Comparison of ENCODE assay signal across 9 cellular contexts in genomic region chr16:52976539-52977167, GRCh38.
DNase-seq lines count a peak whose midpoint lies in the region; ATAC-seq and TF ChIP-seq lines count a peak whose summit lies in the region.
"Had no signal": no experiment of that assay in that cellular context is flagged by ENCODE, and none has a peak within 500 bp of the region (broad histone marks: within the 10 kb centered on the region; RNA-seq: fewer than 3 reads in every experiment).

No MANE protein-coding gene starts in this region.

- H3K27me3 Mint-ChIP-seq in effector memory CD8-positive, alpha-beta T cell = peaks cover 48 to 78% of the 10 kb centered on the region in 2 donors

- H3K4me1 ChIP-seq in SK-N-SH (ENCODE audit: control insufficient read depth in 1 of 2, insufficient read depth in 2 of 2, low read depth in 1 of 2, low read length in 1 of 2) = no peaks in the 10 kb centered on the region
- H3K4me1 ChIP-seq: BLaER1 had no signal

- DNase-seq in NCI-H1092 treated with DMSO at 0.1 percent for 48 hours (lab: John Stamatoyannopoulos, UW) (peak; percentile 30), NCI-H1092 (lab: John Stamatoyannopoulos, UW) (no peak), HEK293T (ENCODE audit: extremely low spot score) (peak; percentile 42), SK-N-SH (peak; percentile 14), iPS-NIHi7 (ENCODE audit: extremely low spot score) (peak; percentile 69), SHP77 treated with DMSO at 0.1 percent for 48 hours (lab: John Stamatoyannopoulos, UW) (no peak), MG63 (no peak)
- no peak for DNase-seq in effector memory CD8-positive, alpha-beta T cell

- no peak overlapping the region for H3K9ac ChIP-seq in SK-N-SH
- H3K9ac ChIP-seq: BLaER1 had no signal

- H3K4me3 ChIP-seq in SK-N-SH (ENCODE audit: low read depth in 2 of 2, low read length in 1 of 2) (no peak overlapping the region), MG63 (no peak overlapping the region)
- H3K4me3 ChIP-seq: BLaER1 had no signal

- no peak overlapping the region for H2AFZ ChIP-seq in SK-N-SH (ENCODE audit: low read depth)

- no peaks in the 10 kb centered on the region for H3K27me3 ChIP-seq in SK-N-SH (ENCODE audit: insufficient read depth)
- peaks cover 14% of the 10 kb centered on the region for H3K27me3 ChIP-seq in MG63
- H3K27me3 ChIP-seq: BLaER1 had no signal

- TF ChIP-seq RAD21 in SK-N-SH (IDR thresholded peaks at IDR 0.05; ENCODE audit: low read length) = peak; percentile 55

- H3K4me2 ChIP-seq in SK-N-SH = no peak overlapping the region
- H3K4me2 ChIP-seq: BLaER1 had no signal

- POLR2A ChIA-PET in HEK293T (lab: Yijun Ruan, JAX) = no interaction called here
- POLR2A ChIA-PET in SK-N-SH (lab: Yijun Ruan, JAX) = no interaction called here

- no peak overlapping the region for H3K4me3 Mint-ChIP-seq in effector memory CD8-positive, alpha-beta T cell

- H4K20me1 ChIP-seq in SK-N-SH (ENCODE audit: insufficient read depth) = no peaks in the 10 kb centered on the region
- H4K20me1 ChIP-seq: BLaER1 had no signal

- H3K9me3 ChIP-seq in SK-N-SH = no peaks in the 10 kb centered on the region
- no peaks in the 10 kb centered on the region for H3K9me3 ChIP-seq in MG63

- H3K27ac ChIP-seq in SK-N-SH (ENCODE audit: low read depth in 2 of 2, low read length in 1 of 2) = no peak overlapping the region
- H3K27ac ChIP-seq: BLaER1 had no signal

- TF ChIP-seq EP300 in SK-N-SH (IDR thresholded peaks at IDR 0.05; ENCODE audit: borderline replicate concordance in 1 of 2, low read depth in 1 of 2, low read length in 1 of 2) = no peak

- ATAC-seq in effector memory CD8-positive, alpha-beta T cell (replicated peaks) = no peak

- peak; percentile 41 for TF ChIP-seq CTCF in SK-N-SH (IDR thresholded peaks at IDR 0.05)

- no peaks in the 10 kb centered on the region for H3K79me2 ChIP-seq in SK-N-SH (ENCODE audit: insufficient read depth)

- no peaks in the 10 kb centered on the region for H3K9me3 Mint-ChIP-seq in effector memory CD8-positive, alpha-beta T cell

- no peaks in the 10 kb centered on the region for H3K36me3 Mint-ChIP-seq in effector memory CD8-positive, alpha-beta T cell (ENCODE audit: insufficient read depth)

- no peaks in the 10 kb centered on the region for H3K9me2 ChIP-seq in SK-N-SH

- H3F3A ChIP-seq in SK-N-SH (replicated peaks; ENCODE audit: insufficient read depth) = no peaks in the 10 kb centered on the region

- CTCF ChIA-PET in HEK293T (lab: Yijun Ruan, JAX) (interaction anchor here (0.5 to 0.8 kb wide), 3 partner anchors 11 to 63 kb away, joined by 3 to 4 read pairs (median 3); no protein-coding TSS in a partner anchor), SK-N-SH (lab: Yijun Ruan, JAX) (interaction anchor here (0.7 to 2.7 kb wide), 5 partner anchors 10 to 46 kb away, joined by 3 to 16 read pairs (median 4); no protein-coding TSS in a partner anchor)

- H3K27ac Mint-ChIP-seq in effector memory CD8-positive, alpha-beta T cell = no peak overlapping the region

- H3K36me3 ChIP-seq in SK-N-SH (replicated peaks in 1 of 2; ENCODE audit: control insufficient read depth in 1 of 2, insufficient read depth in 2 of 2, low read length in 1 of 2) (no peaks in the 10 kb centered on the region), MG63 (no peaks in the 10 kb centered on the region)
- H3K36me3 ChIP-seq: BLaER1 had no signal

- H3K4me1 Mint-ChIP-seq in effector memory CD8-positive, alpha-beta T cell (ENCODE audit: low read depth in 2 of 2) = no peaks in the 10 kb centered on the region

TF ChIP-seq in HEK293T, 16 proteins besides CTCF, POLR2A, EP300 and RAD21:
- TF ChIP-seq ELF4 (IDR thresholded peaks at IDR 0.05) (no peak), SP1 (IDR thresholded peaks at IDR 0.05) (no peak), HDGF (IDR thresholded peaks at IDR 0.05; ENCODE audit: borderline replicate concordance) (no peak), L3MBTL2 (conservative IDR thresholded peaks at IDR 0.05) (no peak), LEF1 (IDR thresholded peaks at IDR 0.05; ENCODE audit: borderline replicate concordance) (no peak), SUZ12 (IDR thresholded peaks at IDR 0.05) (no peak), TARDBP (IDR thresholded peaks at IDR 0.05) (no peak), ZNF384 (IDR thresholded peaks at IDR 0.05) (no peak), FOXK2 (IDR thresholded peaks at IDR 0.05) (no peak), ARNT (IDR thresholded peaks at IDR 0.05) (no peak), CTBP1 (IDR thresholded peaks at IDR 0.05; ENCODE audit: borderline replicate concordance) (no peak), FOXM1 (IDR thresholded peaks at IDR 0.05; ENCODE audit: borderline replicate concordance) (no peak), FOXA1 (IDR thresholded peaks at IDR 0.05) (no peak), BHLHE40 (IDR thresholded peaks at IDR 0.05; ENCODE audit: borderline replicate concordance) (no peak), NFRKB (IDR thresholded peaks at IDR 0.05) (no peak)
- TF ChIP-seq, protein P1, sequence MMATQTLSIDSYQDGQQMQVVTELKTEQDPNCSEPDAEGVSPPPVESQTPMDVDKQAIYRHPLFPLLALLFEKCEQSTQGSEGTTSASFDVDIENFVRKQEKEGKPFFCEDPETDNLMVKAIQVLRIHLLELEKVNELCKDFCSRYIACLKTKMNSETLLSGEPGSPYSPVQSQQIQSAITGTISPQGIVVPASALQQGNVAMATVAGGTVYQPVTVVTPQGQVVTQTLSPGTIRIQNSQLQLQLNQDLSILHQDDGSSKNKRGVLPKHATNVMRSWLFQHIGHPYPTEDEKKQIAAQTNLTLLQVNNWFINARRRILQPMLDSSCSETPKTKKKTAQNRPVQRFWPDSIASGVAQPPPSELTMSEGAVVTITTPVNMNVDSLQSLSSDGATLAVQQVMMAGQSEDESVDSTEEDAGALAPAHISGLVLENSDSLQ (IDR thresholded peaks at IDR 0.05) = no peak

TF ChIP-seq in SK-N-SH, 30 proteins besides CTCF, POLR2A, EP300 and RAD21:
- TF ChIP-seq SMC3 (IDR thresholded peaks at IDR 0.05; ENCODE audit: low read depth, low read length) (peak; percentile 35; the same call in 1 of the 2 replicates), NFIC (IDR thresholded peaks at IDR 0.05; ENCODE audit: borderline replicate concordance) (no peak), MXI1 (IDR thresholded peaks at IDR 0.05; ENCODE audit: low read depth, low read length) (no peak)

Comparison
In these comparisons a context has a peak if more than half of its experiments do, and no peak if none do; other contexts are left out.
1. DNase-seq: peak in NCI-H1092 treated with DMSO at 0.1 percent for 48 hours (single experiment), HEK293T (single experiment), SK-N-SH (single experiment) and iPS-NIHi7 (single experiment); none in NCI-H1092 (single experiment), SHP77 treated with DMSO at 0.1 percent for 48 hours (single experiment), effector memory CD8-positive, alpha-beta T cell (0 of 3) and MG63 (single experiment).